5 cellular contexts compared by ENCODE assay signal in genomic region chr2:26324479-26324878, GRCh38. TPM values are rescaled to one million over a fixed set of nuclear protein-coding genes. Genes with fewer than 3 reads are reported as not detected.
"Had no signal": no experiment of that assay in that cellular context is flagged by ENCODE, and none has a peak within 500 bp of the region (broad histone marks: within the 10 kb centered on the region; RNA-seq: fewer than 3 reads in every experiment).

No MANE protein-coding gene starts in this region.

RNA-seq across cellular contexts. Expression of gene ADGRF3, which starts 22.1 kb away (rescaled TPM):
- total RNA-seq: dermis blood vessel endothelial cell, esophagus muscularis mucosa, gastrocnemius medialis, gastroesophageal sphincter had no signal
- polyA plus RNA-seq: foreskin keratinocyte had no signal
